ENCODE assay signal across 13 cellular contexts in genomic region chr2:218882866-218883366, GRCh38. TPM values are rescaled to one million over a fixed set of nuclear protein-coding genes. Genes with fewer than 3 reads are reported as not detected.
DNase-seq lines count a peak whose midpoint lies in the region; ATAC-seq, FAIRE-seq and TF ChIP-seq lines count a peak whose summit lies in the region.
"Had no signal": no experiment of that assay in that cellular context is flagged by ENCODE, and none has a peak within 500 bp of the region (broad histone marks: within the 10 kb centered on the region; RNA-seq: fewer than 3 reads in every experiment).

No MANE protein-coding gene starts in this region.

- H4K20me1 ChIP-seq in KMS-11 (ENCODE audit: insufficient read depth): no peaks in the 10 kb centered on the region

- H3K4me3 Mint-ChIP-seq in effector memory CD8-positive, alpha-beta T cell: peak overlapping the region; percentile 13 to 57

- H3K4me2 ChIP-seq in KMS-11: peak overlapping the region; percentile 95

- no peaks in the 10 kb centered on the region for H3K36me3 ChIP-seq in KMS-11 (ENCODE audit: insufficient read depth)
- H3K36me3 ChIP-seq in HAP-1 (replicated peaks): no peaks in the 10 kb centered on the region
- H3K36me3 ChIP-seq in pancreas: no peaks in the 10 kb centered on the region

- H3K27me3 Mint-ChIP-seq in effector memory CD8-positive, alpha-beta T cell: peaks cover 16 to 45% of the 10 kb centered on the region in 2 donors

- H3K9me3 ChIP-seq in HAP-1 (no peaks in the 10 kb centered on the region), pancreas (no peaks in the 10 kb centered on the region)

- H3K4me3 ChIP-seq in KMS-11 (IDR thresholded peaks at IDR 0.05; ENCODE audit: insufficient read depth, low read depth, low read length) (peak overlapping the region; percentile 29), HAP-1 (no peak overlapping the region), pancreas (peak overlapping the region in 1 of 4 donors; percentile 42)

- no peak for ATAC-seq in effector memory CD8-positive, alpha-beta T cell (replicated peaks)
- no peak for ATAC-seq in HG02588 (IDR thresholded peaks at IDR 0.05; ENCODE audit: unreplicated experiment)
- ATAC-seq in pancreas: no peak

- H2AFZ ChIP-seq in KMS-11 (ENCODE audit: low read depth): no peak overlapping the region

- H3K27ac ChIP-seq in KMS-11 (peak overlapping the region; percentile 17; the same call in 1 of the 2 replicates), pancreas (no peak overlapping the region)

- H3K9ac ChIP-seq in KMS-11: no peak overlapping the region

- H3K27ac Mint-ChIP-seq in effector memory CD8-positive, alpha-beta T cell: peak overlapping the region in 1 of 2 donors; percentile 71
- H3K27ac Mint-ChIP-seq: progenitor cell of endocrine pancreas had no signal

- peaks cover 14 to 30% of the 10 kb centered on the region in 2 donors for H3K4me1 Mint-ChIP-seq in effector memory CD8-positive, alpha-beta T cell (ENCODE audit: low read depth in 2 of 2)

- intact Hi-C loops in posterior vena cava (cut with DNase I): no loop called here
- intact Hi-C loops in pancreas (cut with DNase I): no loop called here

- no peaks in the 10 kb centered on the region for H3K9me3 Mint-ChIP-seq in effector memory CD8-positive, alpha-beta T cell

- H3K27me3 ChIP-seq in KMS-11 (ENCODE audit: insufficient read depth, low read depth) (no peaks in the 10 kb centered on the region), HAP-1 (ENCODE audit: low read depth) (peaks cover 17% of the 10 kb centered on the region), pancreas (peaks cover 0 to 14% (median 2%) of the 10 kb centered on the region in 4 donors)

- peaks cover 13% of the 10 kb centered on the region for H3K36me3 Mint-ChIP-seq in effector memory CD8-positive, alpha-beta T cell (ENCODE audit: insufficient read depth)

- WGBS in pancreas, 2 donors: 71 to 76% methylated on average over 4 of the region's 4 CpGs

- FAIRE-seq in pancreas (lab: Jason Lieb, UNC): no peak

- H3K4me1 ChIP-seq in KMS-11 (ENCODE audit: low read depth, poor library complexity, severe bottlenecking) (peaks cover 74% of the 10 kb centered on the region), HAP-1 (peaks cover 2% of the 10 kb centered on the region; the same call in 1 of the 2 replicates), pancreas (peaks cover 0 to 11% (median 11%) of the 10 kb centered on the region in 3 donors)

- TF ChIP-seq CTCF in KMS-11 (conservative IDR thresholded peaks at IDR 0.05; ENCODE audit: low read depth, low read length): no peak
- TF ChIP-seq CTCF in pancreas (IDR thresholded peaks at IDR 0.05): no peak

- H3K79me2 ChIP-seq in KMS-11 (ENCODE audit: insufficient read depth, low read depth): peaks cover 35% of the 10 kb centered on the region

- DNase-seq in Daoy (ENCODE audit: low read depth): peak; percentile 59
- DNase-seq in effector memory CD8-positive, alpha-beta T cell: no peak
- DNase-seq in posterior vena cava (ENCODE audit: low spot score): peak; percentile 29
- DNase-seq in HAP-1 (ENCODE audit: low spot score in 2 of 2): no peak
- no peak for DNase-seq in cortex of kidney (lab: John Stamatoyannopoulos, UW)
- no peak for DNase-seq in pancreas
- DNase-seq: GDM1, kidney glomerular epithelial cell, NCI-H524 treated with DMSO at 0.1 percent for 48 hours, T1000 had no signal

- in situ Hi-C loops in HAP-1 (cut with MboI; ENCODE audit: low sequenced_read_pairs): no loop called here

RNA-seq across cellular contexts. Expression of gene WNT10A, which starts 2.3 kb away (rescaled TPM):
- 0.11 and 0.12 TPM in 2 replicates for total RNA-seq in Daoy (2014; rRNA removed; shearing (Covaris generic))
- total RNA-seq in posterior vena cava (not detected), pancreas (1 to 10 TPM in 1 of 6 donors, under 1 TPM in 2, not detected in 3; 0.15 to 1.5 (median 0.23) TPM)
- polyA plus RNA-seq in pancreas: under 1 TPM; 0.05 to 0.30 TPM
- total RNA-seq: progenitor cell of endocrine pancreas had no signal

RNA-seq across cellular contexts. Expression of gene WNT6, which starts 23.3 kb away (rescaled TPM):
- total RNA-seq in Daoy (2014; rRNA removed; shearing (Covaris generic)): 0.23 TPM in 1 of 2 replicates, not detected in the other
- total RNA-seq in posterior vena cava (under 1 TPM; 0.23 to 0.24 TPM), pancreas (under 1 TPM in 5 of 6 donors, not detected in 1; 0.09 to 0.53 (median 0.16) TPM)
- 1 to 10 TPM in 1 of 2 donors, under 1 TPM in 1; 0.38 to 1.2 TPM for polyA plus RNA-seq in pancreas

RNA-seq across cellular contexts. Expression of gene PRKAG3, which starts 51.3 kb away (rescaled TPM):
- total RNA-seq in Daoy (2014; rRNA removed; shearing (Covaris generic)): not detected in 2 replicates
- total RNA-seq in posterior vena cava (under 1 TPM in 1 of 2 donors, not detected in 1; 0.23 TPM), pancreas (not detected)
- not detected for polyA plus RNA-seq in pancreas
- total RNA-seq: progenitor cell of endocrine pancreas had no signal

Comparison
In these comparisons a context has a peak if more than half of its experiments do, and no peak if none do; other contexts are left out.
1. DNase-seq: peak in Daoy (single experiment) and posterior vena cava (single experiment); none in effector memory CD8-positive, alpha-beta T cell (0 of 3), HAP-1 (0 of 2), cortex of kidney (single experiment) and pancreas (0 of 6).